In genomic region chr3:61570813-61571212, GRCh38 we compare ENCODE assay signal across 27 cellular contexts. TPM values are rescaled to one million over a fixed set of nuclear protein-coding genes. Genes with fewer than 3 reads are reported as not detected.
DNase-seq lines count a peak whose midpoint lies in the region; ATAC-seq and TF ChIP-seq lines count a peak whose summit lies in the region.
"Had no signal": no experiment of that assay in that cellular context is flagged by ENCODE, and none has a peak within 500 bp of the region (broad histone marks: within the 10 kb centered on the region; RNA-seq: fewer than 3 reads in every experiment).

No MANE protein-coding gene starts in this region.

- H3K36me3 ChIP-seq in adipocyte (ENCODE audit: control insufficient read depth, insufficient read depth, low read length, severe bottlenecking) (no peaks in the 10 kb centered on the region), subcutaneous abdominal adipose tissue (ENCODE audit: control insufficient read depth in 5 of 5, insufficient read depth in 5 of 5, low read length in 5 of 5) (no peaks in the 10 kb centered on the region), stomach (no peaks in the 10 kb centered on the region)
- H3K36me3 ChIP-seq: heart left ventricle, left ventricle myocardium inferior, prostate gland had no signal

- H3K27me3 Mint-ChIP-seq in CD14-positive monocyte (ENCODE audit: low read depth in 3 of 3): peaks cover 8 to 11% (median 10%) of the 10 kb centered on the region in 3 donors

- H3K27me3 ChIP-seq in adipocyte (replicated peaks; ENCODE audit: control insufficient read depth, insufficient read depth, low read length) (no peaks in the 10 kb centered on the region), subcutaneous abdominal adipose tissue (ENCODE audit: control insufficient read depth in 5 of 5, insufficient read depth in 4 of 5, low read length in 5 of 5) (no peaks in the 10 kb centered on the region), stomach (no peaks in the 10 kb centered on the region)
- H3K27me3 ChIP-seq: heart left ventricle had no signal

- H3K4me3 ChIP-seq in adipocyte (ENCODE audit: low read length): peak overlapping the region; percentile 45
- no peak overlapping the region for H3K4me3 ChIP-seq in subcutaneous abdominal adipose tissue (ENCODE audit: low read depth in 1 of 5, low read length in 5 of 5)
- H3K4me3 ChIP-seq in stomach: no peak overlapping the region
- H3K4me3 ChIP-seq: heart left ventricle, left ventricle myocardium inferior, prostate gland, skin epidermis had no signal

- H3K9me3 ChIP-seq in adipocyte (ENCODE audit: control insufficient read depth, low read length) (no peaks in the 10 kb centered on the region), subcutaneous abdominal adipose tissue (ENCODE audit: control insufficient read depth in 5 of 5, low read length in 5 of 5) (no peaks in the 10 kb centered on the region), stomach (no peaks in the 10 kb centered on the region)
- H3K9me3 ChIP-seq: prostate gland had no signal

- H3K27ac ChIP-seq in subcutaneous abdominal adipose tissue (ENCODE audit: low read depth, low read length): peak overlapping the region; percentile 68
- H3K27ac ChIP-seq in stomach: no peak overlapping the region
- H3K27ac ChIP-seq: left ventricle myocardium inferior, prostate gland, RWPE1, skin epidermis had no signal

- no peak for TF ChIP-seq POLR2A in stomach (IDR thresholded peaks at IDR 0.05)

- ATAC-seq in HG02885 (IDR thresholded peaks at IDR 0.05; ENCODE audit: poor library complexity, unreplicated experiment): peak; percentile 64
- ATAC-seq: HCT116; SK-N-SH treated with all-trans-retinoic acid at 6 μM for 48 hours; stimulated activated naive CD8-positive, alpha-beta T cell treated with anti-CD3 and anti-CD28 coated beads, Interleukin-15, Interleukin-2, amounts not matched to agents 100 U/mL and 50 U/mL, for 24 hours had no signal

- 89 to 94% (median 91%) methylated on average over 5 of the region's 5 CpGs for WGBS in stomach, 5 donors

- peak overlapping the region; percentile 7 for H3K9ac ChIP-seq in adipocyte (ENCODE audit: low read length)
- H3K9ac ChIP-seq in subcutaneous abdominal adipose tissue (ENCODE audit: low read length in 5 of 5): peak overlapping the region in 1 of 5 donors; percentile 17

- H3K4me1 ChIP-seq in adipocyte (ENCODE audit: control insufficient read depth, insufficient read depth, low read length) (peaks cover 65% of the 10 kb centered on the region), subcutaneous abdominal adipose tissue (ENCODE audit: control insufficient read depth in 5 of 5, insufficient read depth in 5 of 5, low read length in 5 of 5) (peaks cover 4 to 36% (median 24%) of the 10 kb centered on the region in 5 donors), stomach (peaks cover 0 to 3% (median under 1%) of the 10 kb centered on the region in 4 donors)
- H3K4me1 ChIP-seq: prostate gland had no signal

- H3K4me3 Mint-ChIP-seq in CD14-positive monocyte: no peak overlapping the region
- H3K4me3 Mint-ChIP-seq: activated naive CD8-positive, alpha-beta T cell treated with anti-CD3 and anti-CD28 coated beads, Interleukin-2, amount 10 ng/mL, durations not matched to agents 7 days and 5 days; neural crest cell had no signal

- no peak for TF ChIP-seq CTCF in CD14-positive monocyte (IDR thresholded peaks at IDR 0.05)
- no peak for TF ChIP-seq CTCF in stomach (IDR thresholded peaks at IDR 0.05)

- TF ChIP-seq EP300 in stomach (IDR thresholded peaks at IDR 0.05): no peak

- no peaks in the 10 kb centered on the region for H3K36me3 Mint-ChIP-seq in CD14-positive monocyte
- H3K36me3 Mint-ChIP-seq: activated naive CD8-positive, alpha-beta T cell treated with anti-CD3 and anti-CD28 coated beads, Interleukin-2, amount 10 ng/mL, durations not matched to agents 7 days and 5 days had no signal

- intact Hi-C loops in CD14-positive monocyte (cut with micrococcal nuclease) (no loop called here), stomach (cut with DNase I; ENCODE audit: low total_unique reads) (no loop called here)

- no peak overlapping the region for H3K27ac Mint-ChIP-seq in CD14-positive monocyte
- H3K27ac Mint-ChIP-seq: activated naive CD8-positive, alpha-beta T cell treated with anti-CD3 and anti-CD28 coated beads, Interleukin-2, amount 10 ng/mL, durations not matched to agents 7 days and 5 days; activated T-helper 2 cell treated with anti-CD3 and anti-CD28 coated beads, Interferon-gamma antibody, Interleukin-2, Interleukin-4, amounts not matched to agents 10 μg/mL and 5 μg/mL and 100 μg/mL, durations not matched to agents 14 hours and 24 hours and 36 hours had no signal

- H3K9me3 Mint-ChIP-seq in CD14-positive monocyte: peaks cover 0 to 12% (median 7%) of the 10 kb centered on the region in 7 donors
- H3K9me3 Mint-ChIP-seq: activated T-helper 2 cell treated with anti-CD3 and anti-CD28 coated beads, Interferon-gamma antibody, Interleukin-2, Interleukin-4, amounts not matched to agents 10 μg/mL and 5 μg/mL and 100 μg/mL, durations not matched to agents 14 hours and 24 hours and 36 hours had no signal

- H3K4me1 Mint-ChIP-seq in CD14-positive monocyte: no peaks in the 10 kb centered on the region
- H3K4me1 Mint-ChIP-seq: activated naive CD8-positive, alpha-beta T cell treated with anti-CD3 and anti-CD28 coated beads, Interleukin-2, amount 10 ng/mL, durations not matched to agents 7 days and 5 days had no signal

- DNase-seq in NCI-H226: peak; percentile 66
- DNase-seq in adipocyte (ENCODE audit: low read depth): no peak
- DNase-seq in CD14-positive monocyte (ENCODE audit: low spot score): no peak
- no peak for DNase-seq in stomach
- DNase-seq in inferior parietal cortex (ENCODE audit: extremely low spot score): no peak
- DNase-seq: activated CD4-positive, alpha-beta T cell treated with anti-CD3 and anti-CD28 coated beads, Interleukin-2, amount 50 U/mL, for 1 hour; activated CD8-positive, alpha-beta memory T cell treated with anti-CD3 and anti-CD28 coated beads, Interleukin-2, amount 50 U/mL, for 4 hours; activated naive CD8-positive, alpha-beta T cell treated with anti-CD3 and anti-CD28 coated beads, Interleukin-2, amount 10 ng/mL, durations not matched to agents 7 days and 5 days; AML-193; COR-L47; DMS79 treated with DMSO at 0.1 percent for 48 hours; heart left ventricle; left ventricle myocardium inferior; NCI-H1092; NCI-H2081; NCI-H446; stimulated activated naive CD8-positive, alpha-beta T cell treated with anti-CD3 and anti-CD28 coated beads, Interleukin-15, Interleukin-2, amounts not matched to agents 100 U/mL and 50 U/mL, for 24 hours; trophoblast cell had no signal

RNA-seq across cellular contexts. Expression of gene PTPRG, which starts 9.4 kb away (rescaled TPM):
- not detected for polyA plus RNA-seq in CD14-positive monocyte
- 10 to 100 TPM; 12.5 to 96.0 (median 33.0) TPM for total RNA-seq in stomach
- 1 to 10 TPM; 2.4 to 3.1 (median 2.7) TPM for polyA plus RNA-seq in stomach
- total RNA-seq: activated naive CD8-positive, alpha-beta T cell treated with anti-CD3 and anti-CD28 coated beads, Interleukin-2, amount 10 ng/mL, durations not matched to agents 7 days and 5 days had no signal
